ENCODE assay signal across 12 cellular contexts in the genomic region with DNA sequence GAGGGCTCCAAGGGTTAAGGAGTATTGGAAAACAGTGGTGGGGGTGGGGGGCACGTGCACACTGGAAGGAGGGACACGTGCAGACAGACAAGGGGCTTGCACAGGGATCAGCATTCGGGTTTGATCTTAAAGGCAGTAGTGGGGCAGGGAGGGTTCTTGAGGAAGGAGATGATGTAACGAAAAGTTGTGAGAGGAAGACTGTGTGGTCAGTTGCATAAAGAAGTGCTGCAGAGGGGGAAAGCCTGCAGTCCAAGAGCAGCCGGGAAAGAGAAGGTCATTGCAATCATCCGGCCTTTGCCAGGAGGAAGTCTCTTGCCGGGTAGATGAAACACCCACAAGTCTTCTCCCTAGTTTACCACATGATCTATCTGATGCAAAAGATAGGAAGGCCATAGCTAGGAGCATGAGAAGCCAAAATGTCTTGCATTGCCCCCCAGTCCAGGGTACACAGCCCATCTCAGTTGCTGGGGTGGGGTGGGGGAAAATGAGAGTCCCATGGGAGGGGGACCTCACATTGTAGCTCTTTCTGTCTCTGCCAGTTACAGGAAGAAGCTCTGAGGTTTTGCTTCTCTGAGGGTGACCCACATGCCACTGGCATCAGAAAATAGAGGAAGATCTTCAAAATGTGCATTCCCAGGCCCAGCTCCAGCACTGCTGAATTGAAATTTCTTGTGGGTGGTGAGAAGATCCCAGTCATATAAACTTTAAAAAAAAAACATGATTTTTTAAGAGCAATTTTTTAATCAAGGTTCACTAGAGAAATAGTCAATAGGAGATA.
DNase-seq lines count a peak whose midpoint lies in the region; ATAC-seq and TF ChIP-seq lines count a peak whose summit lies in the region.
"Had no signal": no experiment of that assay in that cellular context is flagged by ENCODE, and none has a peak within 500 bp of the region (broad histone marks: within the 10 kb centered on the region; RNA-seq: fewer than 3 reads in every experiment).

No MANE protein-coding gene starts in this region.

- H3K9me3 ChIP-seq in lower lobe of right lung (no peaks in the 10 kb centered on the region), thyroid gland (no peaks in the 10 kb centered on the region)

- intact Hi-C loops in activated CD4-positive, alpha-beta memory T cell treated with anti-CD3 and anti-CD28 coated beads for 36 hours (cut with micrococcal nuclease): no loop called here
- intact Hi-C loops in lower lobe of right lung (cut with DNase I): no loop called here
- intact Hi-C loops in thyroid gland (cut with DNase I): no loop called here

- H3K4me1 ChIP-seq in lower lobe of right lung (peaks cover 56% of the 10 kb centered on the region), thyroid gland (peaks cover 50 to 53% of the 10 kb centered on the region in 2 donors)

- H3K36me3 ChIP-seq in lower lobe of right lung (no peaks in the 10 kb centered on the region), thyroid gland (no peaks in the 10 kb centered on the region)

- POLR2A ChIA-PET in activated CD4-positive, alpha-beta memory T cell treated with anti-CD3 and anti-CD28 coated beads, Interleukin-2, amount 10 ng/mL, durations not matched to agents 7 days and 5 days (lab: Charles Lee): no interaction called here
- POLR2A ChIA-PET in activated CD4-positive, alpha-beta memory T cell treated with anti-CD3 and anti-CD28 coated beads for 36 hours (lab: Charles Lee): no interaction called here

- no peaks in the 10 kb centered on the region for H3K36me3 Mint-ChIP-seq in activated CD4-positive, alpha-beta memory T cell treated with anti-CD3 and anti-CD28 coated beads, Interleukin-2, amount 10 ng/mL, durations not matched to agents 7 days and 5 days (ENCODE audit: low read depth)
- H3K36me3 Mint-ChIP-seq in activated CD4-positive, alpha-beta memory T cell treated with anti-CD3 and anti-CD28 coated beads for 36 hours: no peaks in the 10 kb centered on the region
- H3K36me3 Mint-ChIP-seq: WTC11 had no signal

- peak; percentile 68 to 78 for ATAC-seq in lower lobe of right lung
- ATAC-seq: WTC11 had no signal

- CTCF ChIA-PET in activated CD4-positive, alpha-beta memory T cell treated with anti-CD3 and anti-CD28 coated beads, Interleukin-2, amount 10 ng/mL, durations not matched to agents 7 days and 5 days (lab: Charles Lee): no interaction called here
- CTCF ChIA-PET in activated CD4-positive, alpha-beta memory T cell treated with anti-CD3 and anti-CD28 coated beads for 36 hours (lab: Charles Lee): interaction anchor here (2.4 kb wide), 1 partner anchor 159 kb away, joined by 12 read pairs; no protein-coding TSS in a partner anchor

- H3K27ac Mint-ChIP-seq in activated CD4-positive, alpha-beta memory T cell treated with anti-CD3 and anti-CD28 coated beads, Interleukin-2, amount 10 ng/mL, durations not matched to agents 7 days and 5 days: peak overlapping the region; percentile 24
- H3K27ac Mint-ChIP-seq in activated CD4-positive, alpha-beta memory T cell treated with anti-CD3 and anti-CD28 coated beads for 36 hours: no peak overlapping the region
- H3K27ac Mint-ChIP-seq: WTC11 had no signal

- peaks cover 11% of the 10 kb centered on the region for H3K27me3 Mint-ChIP-seq in activated CD4-positive, alpha-beta memory T cell treated with anti-CD3 and anti-CD28 coated beads, Interleukin-2, amount 10 ng/mL, durations not matched to agents 7 days and 5 days
- no peaks in the 10 kb centered on the region for H3K27me3 Mint-ChIP-seq in activated CD4-positive, alpha-beta memory T cell treated with anti-CD3 and anti-CD28 coated beads for 36 hours

- H3K9me3 Mint-ChIP-seq in activated CD4-positive, alpha-beta memory T cell treated with anti-CD3 and anti-CD28 coated beads, Interleukin-2, amount 10 ng/mL, durations not matched to agents 7 days and 5 days: no peaks in the 10 kb centered on the region
- no peaks in the 10 kb centered on the region for H3K9me3 Mint-ChIP-seq in activated CD4-positive, alpha-beta memory T cell treated with anti-CD3 and anti-CD28 coated beads for 36 hours
- H3K9me3 Mint-ChIP-seq: WTC11 had no signal

- H3K27ac ChIP-seq in lower lobe of right lung (peak overlapping the region; percentile 67), thyroid gland (peak overlapping the region; percentile 61 to 87 (median 79))

- no peak overlapping the region for H3K4me3 ChIP-seq in cardiac fibroblast (replicated peaks in 1 of 2; ENCODE audit: low read depth in 2 of 2, low read length in 2 of 2)
- H3K4me3 ChIP-seq in lower lobe of right lung: no peak overlapping the region
- H3K4me3 ChIP-seq in thyroid gland (replicated peaks in 1 of 3): no peak overlapping the region

- TF ChIP-seq POLR2A in thyroid gland (IDR thresholded peaks at IDR 0.05): peak in 1 of 2 donors; percentile 60

- no peaks in the 10 kb centered on the region for H3K27me3 ChIP-seq in lower lobe of right lung (ENCODE audit: low read depth)
- no peaks in the 10 kb centered on the region for H3K27me3 ChIP-seq in thyroid gland

- TF ChIP-seq CTCF in cardiac fibroblast (IDR thresholded peaks at IDR 0.05; ENCODE audit: low read depth, low read length): no peak
- TF ChIP-seq CTCF in lower lobe of right lung (IDR thresholded peaks at IDR 0.05): no peak
- TF ChIP-seq CTCF in thyroid gland (IDR thresholded peaks at IDR 0.05): no peak

- DNase-seq in activated CD4-positive, alpha-beta memory T cell treated with anti-CD3 and anti-CD28 coated beads, Interleukin-2, amount 10 ng/mL, durations not matched to agents 7 days and 5 days: no peak
- no peak for DNase-seq in activated CD4-positive, alpha-beta memory T cell treated with anti-CD3 and anti-CD28 coated beads for 36 hours
- DNase-seq in cardiac fibroblast (ENCODE audit: low read depth in 2 of 2) (peak; percentile 16 to 74), lower lobe of right lung (peak; percentile 69), thyroid gland (peak; percentile 64 to 67), dedifferentiated amniotic fluid mesenchymal stem cell (ENCODE audit: extremely low spot score) (no peak), NCI-H2107 treated with DMSO at 0.1 percent for 48 hours (lab: John Stamatoyannopoulos, UW; ENCODE audit: unreplicated experiment) (no peak), NCI-H2029 treated with DMSO at 0.1 percent for 48 hours (lab: John Stamatoyannopoulos, UW) (no peak)
- DNase-seq: activated naive CD4-positive, alpha-beta T cell treated with Interleukin-2 at 50 U/mL for 16 hours; effector memory CD4-positive, alpha-beta T cell; NK-92 treated with Interleukin-12 subunit alpha and Interleukin-12 subunit beta, amount 100 ng/mL, for 24 hours had no signal

- H3K4me3 Mint-ChIP-seq in activated CD4-positive, alpha-beta memory T cell treated with anti-CD3 and anti-CD28 coated beads, Interleukin-2, amount 10 ng/mL, durations not matched to agents 7 days and 5 days: no peak overlapping the region
- H3K4me3 Mint-ChIP-seq in activated CD4-positive, alpha-beta memory T cell treated with anti-CD3 and anti-CD28 coated beads for 36 hours: no peak overlapping the region
- H3K4me3 Mint-ChIP-seq: WTC11 had no signal

- peaks cover 26% of the 10 kb centered on the region for H3K4me1 Mint-ChIP-seq in activated CD4-positive, alpha-beta memory T cell treated with anti-CD3 and anti-CD28 coated beads, Interleukin-2, amount 10 ng/mL, durations not matched to agents 7 days and 5 days
- H3K4me1 Mint-ChIP-seq in activated CD4-positive, alpha-beta memory T cell treated with anti-CD3 and anti-CD28 coated beads for 36 hours (ENCODE audit: low read depth): peaks cover 20% of the 10 kb centered on the region

- whole genome bisulfite sequencing in thyroid gland, 2 donors: 4 to 11% methylated on average over 7 of the region's 7 CpGs

Comparison
In these comparisons a context has a peak if more than half of its experiments do, and no peak if none do; other contexts are left out.
1. DNase-seq: peak in cardiac fibroblast (2 of 2), lower lobe of right lung (single experiment) and thyroid gland (2 of 2); none in activated CD4-positive, alpha-beta memory T cell treated with anti-CD3 and anti-CD28 coated beads, Interleukin-2, amount 10 ng/mL, durations not matched to agents 7 days and 5 days (single experiment), activated CD4-positive, alpha-beta memory T cell treated with anti-CD3 and anti-CD28 coated beads for 36 hours (single experiment), dedifferentiated amniotic fluid mesenchymal stem cell (single experiment), NCI-H2107 treated with DMSO at 0.1 percent for 48 hours (single experiment) and NCI-H2029 treated with DMSO at 0.1 percent for 48 hours (single experiment).